1 cellular context compared by ENCODE assay signal in genomic region chr13:19607523-19608078, GRCh38.
TF ChIP-seq lines count a peak whose summit lies in the region.

No MANE protein-coding gene starts in this region.

TF ChIP-seq in K562, 482 proteins besides CTCF, POLR2A, EP300 and RAD21:
- TF ChIP-seq NRF1 (conservative IDR thresholded peaks at IDR 0.05 in 1 of 2, IDR thresholded peaks at IDR 0.05 in 1 of 2) (peak; percentile 12 to 33; a peak in 3 of 4 replicates), GTF3C2 (IDR thresholded peaks at IDR 0.05; ENCODE audit: borderline replicate concordance, extremely low read depth, insufficient read length) (no peak)
TF ChIP-seq in K562: peak in this region for 1.
